20 cellular contexts compared by ENCODE assay signal in the genomic region with DNA sequence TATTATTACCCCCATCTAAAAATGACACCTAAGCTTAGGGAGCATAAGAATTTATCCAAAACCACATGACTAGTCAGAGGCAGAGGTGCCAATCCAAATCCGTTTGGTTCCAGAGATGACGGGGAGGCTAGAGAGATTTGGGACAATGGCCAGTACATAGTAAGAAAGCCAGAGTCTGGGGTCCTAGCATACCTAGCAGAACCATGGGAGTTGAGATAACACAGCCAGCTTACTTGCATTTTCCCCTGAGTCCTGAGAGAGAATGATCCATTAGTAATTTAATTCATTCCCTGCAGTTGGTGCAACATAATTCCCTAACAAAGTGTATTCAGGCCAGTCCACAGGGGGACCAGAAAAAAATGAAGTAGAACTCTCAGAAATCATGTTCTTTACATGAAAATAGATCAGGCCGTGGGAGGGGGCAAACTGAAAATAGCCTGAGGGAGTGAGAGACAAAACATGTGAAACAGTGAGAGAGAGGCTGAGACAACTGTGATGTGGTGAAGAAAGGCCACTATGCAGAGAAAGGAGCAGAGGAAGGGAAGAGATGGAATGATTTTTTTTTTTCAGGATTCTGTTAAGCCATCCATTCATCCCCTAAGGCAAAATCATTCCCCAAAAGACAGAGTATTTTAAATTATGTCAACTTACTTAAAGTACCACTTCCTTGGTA.
"Had no signal": no experiment of that assay in that cellular context is flagged by ENCODE, and none has a peak within 500 bp of the region (broad histone marks: within the 10 kb centered on the region; RNA-seq: fewer than 3 reads in every experiment).

No MANE protein-coding gene starts in this region.

- H3K4me3 Mint-ChIP-seq: memory B cell; naive B cell; nephron; stimulated activated memory B cell treated with anti-CD40 and anti-IgM and Interleukin-4, amounts not matched to agents 10 μg/mL and 1 μg/mL and 100 μg/mL, for 72 hours; stimulated activated naive CD8-positive, alpha-beta T cell treated with anti-CD3 and anti-CD28 coated beads, Interleukin-15, amount 100 ng/mL, for 72 hours had no signal

- H3K36me3 ChIP-seq: heart right ventricle, lower lobe of right lung, neutrophil, spleen, tibial nerve had no signal

- H3K27me3 ChIP-seq: neutrophil, spleen, testis, tibial nerve had no signal

- H3K9me3 Mint-ChIP-seq: nephron had no signal

- DNase-seq: effector memory CD4-positive, alpha-beta T cell; heart right ventricle; hypothalamus; kidney glomerular epithelial cell; lower lobe of right lung; naive B cell; psoas muscle; spleen; stimulated activated CD4-positive, alpha-beta T cell treated with anti-CD3 and anti-CD28 coated beads, Interleukin-15, amount 100 ng/mL, for 24 hours; stimulated activated CD4-positive, alpha-beta T cell treated with anti-CD3 and anti-CD28 coated beads, Interleukin-1b, Interleukin-23, amount 100 ng/mL, for 48 hours; stimulated activated CD4-positive, alpha-beta T cell treated with anti-CD3 and anti-CD28 coated beads, Interleukin-4, amount 100 ng/mL, for 24 hours; stimulated activated naive CD8-positive, alpha-beta T cell treated with anti-CD3 and anti-CD28 coated beads, Interleukin-15, amount 100 ng/mL, for 72 hours; testis had no signal

- H3K9me3 ChIP-seq: lower lobe of right lung, neutrophil, psoas muscle, testis, tibial nerve had no signal

- H3K4me1 Mint-ChIP-seq: memory B cell; naive B cell; nephron; stimulated activated memory B cell treated with anti-CD40 and anti-IgM and Interleukin-4, amounts not matched to agents 10 μg/mL and 1 μg/mL and 100 μg/mL, for 72 hours; stimulated activated naive CD8-positive, alpha-beta T cell treated with anti-CD3 and anti-CD28 coated beads, Interleukin-15, amount 100 ng/mL, for 72 hours had no signal

- H3K4me1 ChIP-seq: heart right ventricle, lower lobe of right lung, psoas muscle, spleen, testis, tibial nerve had no signal

- H3K27me3 Mint-ChIP-seq: memory B cell; stimulated activated memory B cell treated with anti-CD40 and anti-IgM and Interleukin-4, amounts not matched to agents 10 μg/mL and 1 μg/mL and 100 μg/mL, for 72 hours; stimulated activated naive CD8-positive, alpha-beta T cell treated with anti-CD3 and anti-CD28 coated beads, Interleukin-15, amount 100 ng/mL, for 72 hours had no signal

- ATAC-seq: esophagus mucosa; heart right ventricle; lower lobe of right lung; psoas muscle; sciatic nerve; stimulated activated memory B cell treated with anti-CD40 and anti-IgM and Interleukin-4, amounts not matched to agents 10 μg/mL and 1 μg/mL and 100 μg/mL, for 72 hours; stimulated activated naive CD8-positive, alpha-beta T cell treated with anti-CD3 and anti-CD28 coated beads, Interleukin-15, amount 100 ng/mL, for 72 hours had no signal

- H3K4me3 ChIP-seq: heart right ventricle, lower lobe of right lung, psoas muscle, spleen, testis, tibial nerve had no signal

- H3K27ac Mint-ChIP-seq: memory B cell; naive B cell; nephron; stimulated activated memory B cell treated with anti-CD40 and anti-IgM and Interleukin-4, amounts not matched to agents 10 μg/mL and 1 μg/mL and 100 μg/mL, for 72 hours; stimulated activated naive CD8-positive, alpha-beta T cell treated with anti-CD3 and anti-CD28 coated beads, Interleukin-15, amount 100 ng/mL, for 72 hours had no signal

- H3K27ac ChIP-seq: heart right ventricle, lower lobe of right lung, neutrophil, psoas muscle, spleen, testis, tibial nerve had no signal

- H3K36me3 Mint-ChIP-seq: memory B cell; naive B cell; stimulated activated memory B cell treated with anti-CD40 and anti-IgM and Interleukin-4, amounts not matched to agents 10 μg/mL and 1 μg/mL and 100 μg/mL, for 72 hours had no signal
